ENCODE assay signal across 22 cellular contexts in the genomic region with DNA sequence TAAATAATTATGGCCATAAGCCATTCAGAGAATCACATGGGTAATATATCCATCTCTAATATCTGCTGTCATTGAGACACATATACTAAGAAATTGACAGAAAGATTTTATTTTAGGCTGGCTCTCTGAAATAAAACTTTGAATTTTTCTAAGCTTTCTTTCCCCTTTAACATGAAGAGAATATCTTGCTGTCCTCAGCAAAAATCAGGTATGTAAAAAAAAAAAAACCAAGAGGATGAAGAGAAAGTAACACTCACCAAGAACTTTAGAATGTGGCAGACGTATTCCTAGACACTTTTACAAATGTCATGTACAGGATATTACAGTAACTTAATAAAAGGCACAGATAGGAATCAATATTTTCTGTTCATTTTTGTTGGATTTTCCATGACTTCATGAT.
"Had no signal": no experiment of that assay in that cellular context is flagged by ENCODE, and none has a peak within 500 bp of the region (broad histone marks: within the 10 kb centered on the region; RNA-seq: fewer than 3 reads in every experiment).

No MANE protein-coding gene starts in this region.

- H3K9me3 ChIP-seq: esophagus squamous epithelium, gastrocnemius medialis, heart right ventricle, left lung, lower lobe of right lung had no signal

- DNase-seq: dermis blood vessel endothelial cell; dorsolateral prefrontal cortex; effector CD4-positive, alpha-beta T cell; effector memory CD4-positive, alpha-beta T cell; esophagus squamous epithelium; foreskin fibroblast; foreskin melanocyte; gastrocnemius medialis; glutamatergic neuron; head of caudate nucleus; heart right ventricle; hippocampal formation; left cardiac atrium; left lung; left ventricle myocardium superior; lower lobe of right lung; mesenchymal stem cell; midbrain had no signal

- FAIRE-seq: endothelial cell of umbilical vein, islet of Langerhans, keratinocyte had no signal

- H3K36me3 ChIP-seq: esophagus squamous epithelium, gastrocnemius medialis, heart right ventricle, left lung, lower lobe of right lung had no signal

- ATAC-seq: gastrocnemius medialis, heart right ventricle, left cardiac atrium, left lung, left ventricle myocardium superior, lower lobe of right lung had no signal

- H3K4me3 ChIP-seq: coronary artery, dorsolateral prefrontal cortex, esophagus squamous epithelium, gastrocnemius medialis, heart right ventricle, left lung, lower lobe of right lung had no signal

- H3K27ac ChIP-seq: coronary artery, dorsolateral prefrontal cortex, esophagus squamous epithelium, gastrocnemius medialis, heart right ventricle, left lung, lower lobe of right lung had no signal

- H3K27me3 ChIP-seq: dorsolateral prefrontal cortex, esophagus squamous epithelium, gastrocnemius medialis, heart right ventricle, left lung had no signal

- H3K4me1 ChIP-seq: esophagus squamous epithelium, gastrocnemius medialis, heart right ventricle, left lung, lower lobe of right lung had no signal
